Comparison of ENCODE assay signal across 8 cellular contexts in genomic region chr17:75779250-75779986, GRCh38. TPM values are rescaled to one million over a fixed set of nuclear protein-coding genes. Genes with fewer than 3 reads are reported as not detected.
DNase-seq lines count a peak whose midpoint lies in the region; ATAC-seq and TF ChIP-seq lines count a peak whose summit lies in the region.

No MANE protein-coding gene starts in this region.

- H3K4me2 ChIP-seq in Loucy (ENCODE audit: low read depth, low read length, poor library complexity, severe bottlenecking) (peak overlapping the region; percentile 99), neural cell (ENCODE audit: low read length) (no peak overlapping the region)

- peaks cover 50% of the 10 kb centered on the region for H3K79me2 ChIP-seq in Loucy (ENCODE audit: insufficient read depth, low read length)
- H3K79me2 ChIP-seq in neural cell (replicated peaks; ENCODE audit: insufficient read depth, low read length), result peaks cover 49% of the 10 kb centered on the region

- TF ChIP-seq RAD21 in neural cell (conservative IDR thresholded peaks at IDR 0.05), result peak; percentile 10

- H4K20me1 ChIP-seq in Loucy (ENCODE audit: insufficient read depth, low read length, poor library complexity, severe bottlenecking), result peaks cover 42% of the 10 kb centered on the region
- H4K20me1 ChIP-seq in neural cell (ENCODE audit: insufficient read depth), result peaks cover 49% of the 10 kb centered on the region

- TF ChIP-seq POLR2A in Raji (IDR thresholded peaks at IDR 0.05; ENCODE audit: insufficient read depth, low read depth, low read length), result peak; percentile 100

- TF ChIP-seq CTCF in Loucy (conservative IDR thresholded peaks at IDR 0.05; ENCODE audit: low read length), result 0 out of 2 replicates have a peak, but pooled peaks have one; percentile 1
- TF ChIP-seq CTCF in neural cell (IDR thresholded peaks at IDR 0.05; ENCODE audit: poor library complexity, severe bottlenecking), result no peak

- TF ChIP-seq EP300 in neural cell (conservative IDR thresholded peaks at IDR 0.05; ENCODE audit: poor library complexity, severe bottlenecking), result peak; percentile 75

- peak; percentile 100 for DNase-seq in ELR (ENCODE audit: low read depth)
- DNase-seq in H7, result peak; percentile 97
- peak; percentile 96 for DNase-seq in activated effector memory CD4-positive, alpha-beta T cell treated with anti-CD3 and anti-CD28 coated beads, Interleukin-2, amount 50 U/mL, for 16 hours
- DNase-seq in fibroblast of the conjunctiva (ENCODE audit: low read depth), result peak; percentile 100
- DNase-seq in stimulated activated naive CD8-positive, alpha-beta T cell treated with anti-CD3 and anti-CD28 coated beads, Interleukin-15, amount 100 ng/mL, for 72 hours, result peak; percentile 94 to 97

- H2AFZ ChIP-seq in Loucy (ENCODE audit: low read length) (no peak overlapping the region), neural cell (ENCODE audit: low read depth, low read length) (no peak overlapping the region)

- peaks cover 18% of the 10 kb centered on the region; the same call in 1 of the 2 replicates for H3F3A ChIP-seq in Loucy (ENCODE audit: low read depth)
- H3F3A ChIP-seq in neural cell (ENCODE audit: insufficient read depth, low read length, poor library complexity, severe bottlenecking), result peaks cover 14% of the 10 kb centered on the region

- no peaks in the 10 kb centered on the region for H3K27me3 Mint-ChIP-seq in stimulated activated naive CD8-positive, alpha-beta T cell treated with anti-CD3 and anti-CD28 coated beads, Interleukin-15, amount 100 ng/mL, for 72 hours

- peak overlapping the region; percentile 97 for H3K9ac ChIP-seq in Loucy (ENCODE audit: low read depth, low read length, poor library complexity, severe bottlenecking)
- H3K9ac ChIP-seq in neural cell (ENCODE audit: low read length), result peak overlapping the region; percentile 98

- H3K4me3 Mint-ChIP-seq in stimulated activated naive CD8-positive, alpha-beta T cell treated with anti-CD3 and anti-CD28 coated beads, Interleukin-15, amount 100 ng/mL, for 72 hours, result peak overlapping the region; percentile 82 to 94

- peaks cover 39% of the 10 kb centered on the region for H3K4me1 ChIP-seq in Loucy (ENCODE audit: insufficient read depth, low read length, poor library complexity, severe bottlenecking)

- peak overlapping the region; percentile 97 for H3K27ac ChIP-seq in neural cell (ENCODE audit: low read length)

- H3K4me3 ChIP-seq in H7 (ENCODE audit: insufficient read depth, low read depth, low read length) (peak overlapping the region; percentile 99), Loucy (ENCODE audit: low read length, poor library complexity, severe bottlenecking) (peak overlapping the region; percentile 91), neural cell (ENCODE audit: low read length) (peak overlapping the region; percentile 96)

- H3K9me2 ChIP-seq in Loucy (replicated peaks; ENCODE audit: low read depth, low read length) (no peaks in the 10 kb centered on the region), neural cell (ENCODE audit: insufficient read depth, low read length) (no peaks in the 10 kb centered on the region)

- H3K27ac Mint-ChIP-seq in stimulated activated naive CD8-positive, alpha-beta T cell treated with anti-CD3 and anti-CD28 coated beads, Interleukin-15, amount 100 ng/mL, for 72 hours, result peak overlapping the region; percentile 96 to 100

- peak; percentile 75 for ATAC-seq in stimulated activated naive CD8-positive, alpha-beta T cell treated with anti-CD3 and anti-CD28 coated beads, Interleukin-15, amount 100 ng/mL, for 72 hours

- peaks cover 57% of the 10 kb centered on the region for H3K4me1 Mint-ChIP-seq in stimulated activated naive CD8-positive, alpha-beta T cell treated with anti-CD3 and anti-CD28 coated beads, Interleukin-15, amount 100 ng/mL, for 72 hours

- H3K9me3 ChIP-seq in Loucy (ENCODE audit: insufficient read depth, low read depth, low read length) (no peaks in the 10 kb centered on the region), neural cell (ENCODE audit: low read length) (no peaks in the 10 kb centered on the region)

- H3K9me3 Mint-ChIP-seq in stimulated activated naive CD8-positive, alpha-beta T cell treated with anti-CD3 and anti-CD28 coated beads, Interleukin-15, amount 100 ng/mL, for 72 hours, result no peaks in the 10 kb centered on the region

- H3K27me3 ChIP-seq in H7 (ENCODE audit: control insufficient read depth, insufficient read depth, low read length) (no peaks in the 10 kb centered on the region), Loucy (ENCODE audit: insufficient read depth, low read length, poor library complexity, severe bottlenecking) (peaks cover 15% of the 10 kb centered on the region), neural cell (ENCODE audit: insufficient read depth, low read depth, low read length) (no peaks in the 10 kb centered on the region)

- peaks cover 4% of the 10 kb centered on the region for H3K36me3 ChIP-seq in H7 (replicated peaks; ENCODE audit: control insufficient read depth, insufficient read depth, low read length)
- H3K36me3 ChIP-seq in Loucy (ENCODE audit: insufficient read depth, low read length), result peaks cover 40% of the 10 kb centered on the region
- H3K36me3 ChIP-seq in neural cell (ENCODE audit: insufficient read depth, low read length), result peaks cover 8% of the 10 kb centered on the region

TF ChIP-seq in neural cell, 6 proteins besides CTCF, POLR2A, EP300 and RAD21:
- TF ChIP-seq SMC3 (conservative IDR thresholded peaks at IDR 0.05; ENCODE audit: poor library complexity) (no peak), MXI1 (conservative IDR thresholded peaks at IDR 0.05; ENCODE audit: poor library complexity, severe bottlenecking) (peak; percentile 67), REST (IDR thresholded peaks at IDR 0.05; ENCODE audit: borderline replicate concordance) (peak; percentile 97), POLR2AphosphoS5 (IDR thresholded peaks at IDR 0.05) (peak; percentile 100), EZH2 (IDR thresholded peaks at IDR 0.05; ENCODE audit: borderline replicate concordance, insufficient read depth, low read length, poor library complexity, severe bottlenecking) (no peak), TAF1 (IDR thresholded peaks at IDR 0.05; ENCODE audit: low read depth) (peak; percentile 99)

RNA-seq across cellular contexts. Expression of gene UNK, which starts 5.2 kb away (rescaled TPM):
- 17.9 and 21.7 TPM in 2 replicates for total RNA-seq in H7 (2014; rRNA removed; shearing (Covaris generic))
- 28.1 and 29.9 TPM in 2 replicates for polyA plus RNA-seq in neural cell
- polyA minus RNA-seq in neural cell, result 34.3 and 41.7 TPM in 2 replicates

RNA-seq across cellular contexts. Expression of gene GALK1, which starts 14.4 kb away (rescaled TPM):
- total RNA-seq in H7 (2014; rRNA removed; shearing (Covaris generic)), result 43.4 and 47.2 TPM in 2 replicates
- polyA plus RNA-seq in neural cell, result 4.8 TPM in 2 replicates
- polyA minus RNA-seq in neural cell, result 2.7 and 3.2 TPM in 2 replicates

RNA-seq across cellular contexts. Expression of gene ITGB4, which starts 58.2 kb away (rescaled TPM):
- 0.28 and 0.70 TPM in 2 replicates for total RNA-seq in H7 (2014; rRNA removed; shearing (Covaris generic))
- polyA plus RNA-seq in neural cell, result not detected in 2 replicates
- polyA minus RNA-seq in neural cell, result not detected in 2 replicates

Comparison
In these comparisons a context has a peak if more than half of its experiments do, and no peak if none do; other contexts are left out.
1. Peak in every context shown above with its lines: DNase-seq, ATAC-seq, H3K4me3 ChIP-seq and H3K27ac ChIP-seq.